1 cellular context compared by ENCODE assay signal in the genomic region with DNA sequence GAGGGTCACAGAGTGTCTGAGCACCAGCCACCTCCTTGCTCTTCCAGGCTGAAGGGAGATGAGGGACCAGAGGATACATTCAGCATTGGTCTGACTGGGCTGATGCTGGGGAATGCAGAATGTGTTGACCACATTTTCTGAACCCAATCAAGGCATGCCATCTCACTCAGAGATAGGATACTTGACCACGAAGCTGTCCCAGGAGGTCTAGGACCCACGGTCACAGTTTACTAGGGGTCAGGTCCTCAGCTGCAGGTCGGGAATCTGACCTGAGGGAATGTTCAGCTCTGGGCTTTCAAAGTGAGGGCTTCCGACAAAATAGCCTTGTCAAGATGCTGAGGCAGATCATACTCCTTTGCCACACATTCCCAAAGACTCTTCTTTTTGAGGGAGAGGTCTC.
TF ChIP-seq lines count a peak whose summit lies in the region.

No MANE protein-coding gene starts in this region.

TF ChIP-seq in SK-N-SH, 30 proteins besides CTCF, POLR2A, EP300 and RAD21 (continued from another document):
- no peak for TF ChIP-seq FOSL2 (IDR thresholded peaks at IDR 0.05; ENCODE audit: borderline replicate concordance, low read depth)
- no peak for TF ChIP-seq NRF1 (IDR thresholded peaks at IDR 0.05; ENCODE audit: low read depth, low read length)
TF ChIP-seq in SK-N-SH: peak in this region for 0.
